ENCODE assay signal across 2 cellular contexts in the genomic region with DNA sequence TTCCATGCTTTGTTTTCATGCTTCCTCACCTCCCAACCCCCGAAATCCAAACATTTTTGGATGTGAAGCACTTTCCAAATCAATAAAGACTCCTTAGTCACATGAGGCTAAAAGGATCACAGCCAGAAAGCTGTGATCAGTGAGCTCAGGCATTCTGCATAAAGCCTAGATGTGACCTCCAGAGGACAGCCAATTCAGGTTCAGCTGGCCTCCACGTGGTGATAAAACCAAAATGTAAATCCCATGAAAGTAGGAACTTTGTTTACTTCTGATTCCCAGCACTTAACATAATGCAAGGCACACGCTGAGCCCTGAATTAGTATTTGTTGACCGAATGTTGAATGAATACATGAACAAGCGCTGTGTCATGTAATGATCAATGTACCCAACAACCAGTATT.
TF ChIP-seq lines count a peak whose summit lies in the region.

No MANE protein-coding gene starts in this region.

TF ChIP-seq in GM23338, 12 proteins besides CTCF, POLR2A, EP300 and RAD21 (continued from another document):
- TF ChIP-seq, protein P1, sequence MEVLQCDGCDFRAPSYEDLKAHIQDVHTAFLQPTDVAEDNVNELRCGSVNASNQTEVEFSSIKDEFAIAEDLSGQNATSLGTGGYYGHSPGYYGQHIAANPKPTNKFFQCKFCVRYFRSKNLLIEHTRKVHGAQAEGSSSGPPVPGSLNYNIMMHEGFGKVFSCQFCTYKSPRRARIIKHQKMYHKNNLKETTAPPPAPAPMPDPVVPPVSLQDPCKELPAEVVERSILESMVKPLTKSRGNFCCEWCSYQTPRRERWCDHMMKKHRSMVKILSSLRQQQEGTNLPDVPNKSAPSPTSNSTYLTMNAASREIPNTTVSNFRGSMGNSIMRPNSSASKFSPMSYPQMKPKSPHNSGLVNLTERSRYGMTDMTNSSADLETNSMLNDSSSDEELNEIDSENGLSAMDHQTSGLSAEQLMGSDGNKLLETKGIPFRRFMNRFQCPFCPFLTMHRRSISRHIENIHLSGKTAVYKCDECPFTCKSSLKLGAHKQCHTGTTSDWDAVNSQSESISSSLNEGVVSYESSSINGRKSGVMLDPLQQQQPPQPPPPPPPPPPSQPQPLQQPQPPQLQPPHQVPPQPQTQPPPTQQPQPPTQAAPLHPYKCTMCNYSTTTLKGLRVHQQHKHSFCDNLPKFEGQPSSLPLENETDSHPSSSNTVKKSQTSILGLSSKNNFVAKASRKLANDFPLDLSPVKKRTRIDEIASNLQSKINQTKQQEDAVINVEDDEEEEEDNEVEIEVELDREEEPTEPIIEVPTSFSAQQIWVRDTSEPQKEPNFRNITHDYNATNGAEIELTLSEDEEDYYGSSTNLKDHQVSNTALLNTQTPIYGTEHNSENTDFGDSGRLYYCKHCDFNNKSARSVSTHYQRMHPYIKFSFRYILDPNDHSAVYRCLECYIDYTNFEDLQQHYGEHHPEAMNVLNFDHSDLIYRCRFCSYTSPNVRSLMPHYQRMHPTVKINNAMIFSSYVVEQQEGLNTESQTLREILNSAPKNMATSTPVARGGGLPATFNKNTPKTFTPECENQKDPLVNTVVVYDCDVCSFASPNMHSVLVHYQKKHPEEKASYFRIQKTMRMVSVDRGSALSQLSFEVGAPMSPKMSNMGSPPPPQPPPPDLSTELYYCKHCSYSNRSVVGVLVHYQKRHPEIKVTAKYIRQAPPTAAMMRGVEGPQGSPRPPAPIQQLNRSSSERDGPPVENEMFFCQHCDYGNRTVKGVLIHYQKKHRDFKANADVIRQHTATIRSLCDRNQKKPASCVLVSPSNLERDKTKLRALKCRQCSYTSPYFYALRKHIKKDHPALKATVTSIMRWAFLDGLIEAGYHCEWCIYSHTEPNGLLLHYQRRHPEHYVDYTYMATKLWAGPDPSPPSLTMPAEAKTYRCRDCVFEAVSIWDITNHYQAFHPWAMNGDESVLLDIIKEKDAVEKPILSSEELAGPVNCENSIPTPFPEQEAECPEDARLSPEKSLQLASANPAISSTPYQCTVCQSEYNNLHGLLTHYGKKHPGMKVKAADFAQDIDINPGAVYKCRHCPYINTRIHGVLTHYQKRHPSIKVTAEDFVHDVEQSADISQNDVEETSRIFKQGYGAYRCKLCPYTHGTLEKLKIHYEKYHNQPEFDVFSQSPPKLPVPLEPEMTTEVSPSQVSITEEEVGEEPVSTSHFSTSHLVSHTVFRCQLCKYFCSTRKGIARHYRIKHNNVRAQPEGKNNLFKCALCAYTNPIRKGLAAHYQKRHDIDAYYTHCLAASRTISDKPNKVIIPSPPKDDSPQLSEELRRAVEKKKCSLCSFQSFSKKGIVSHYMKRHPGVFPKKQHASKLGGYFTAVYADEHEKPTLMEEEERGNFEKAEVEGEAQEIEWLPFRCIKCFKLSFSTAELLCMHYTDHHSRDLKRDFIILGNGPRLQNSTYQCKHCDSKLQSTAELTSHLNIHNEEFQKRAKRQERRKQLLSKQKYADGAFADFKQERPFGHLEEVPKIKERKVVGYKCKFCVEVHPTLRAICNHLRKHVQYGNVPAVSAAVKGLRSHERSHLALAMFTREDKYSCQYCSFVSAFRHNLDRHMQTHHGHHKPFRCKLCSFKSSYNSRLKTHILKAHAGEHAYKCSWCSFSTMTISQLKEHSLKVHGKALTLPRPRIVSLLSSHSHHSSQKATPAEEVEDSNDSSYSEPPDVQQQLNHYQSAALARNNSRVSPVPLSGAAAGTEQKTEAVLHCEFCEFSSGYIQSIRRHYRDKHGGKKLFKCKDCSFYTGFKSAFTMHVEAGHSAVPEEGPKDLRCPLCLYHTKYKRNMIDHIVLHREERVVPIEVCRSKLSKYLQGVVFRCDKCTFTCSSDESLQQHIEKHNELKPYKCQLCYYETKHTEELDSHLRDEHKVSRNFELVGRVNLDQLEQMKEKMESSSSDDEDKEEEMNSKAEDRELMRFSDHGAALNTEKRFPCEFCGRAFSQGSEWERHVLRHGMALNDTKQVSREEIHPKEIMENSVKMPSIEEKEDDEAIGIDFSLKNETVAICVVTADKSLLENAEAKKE (CRISPR knock-in tag; IDR thresholded peaks at IDR 0.05) = no peak
- no peak for TF ChIP-seq ZNF331 (CRISPR knock-in tag; IDR thresholded peaks at IDR 0.05; ENCODE audit: low read depth)
- TF ChIP-seq, protein P2, sequence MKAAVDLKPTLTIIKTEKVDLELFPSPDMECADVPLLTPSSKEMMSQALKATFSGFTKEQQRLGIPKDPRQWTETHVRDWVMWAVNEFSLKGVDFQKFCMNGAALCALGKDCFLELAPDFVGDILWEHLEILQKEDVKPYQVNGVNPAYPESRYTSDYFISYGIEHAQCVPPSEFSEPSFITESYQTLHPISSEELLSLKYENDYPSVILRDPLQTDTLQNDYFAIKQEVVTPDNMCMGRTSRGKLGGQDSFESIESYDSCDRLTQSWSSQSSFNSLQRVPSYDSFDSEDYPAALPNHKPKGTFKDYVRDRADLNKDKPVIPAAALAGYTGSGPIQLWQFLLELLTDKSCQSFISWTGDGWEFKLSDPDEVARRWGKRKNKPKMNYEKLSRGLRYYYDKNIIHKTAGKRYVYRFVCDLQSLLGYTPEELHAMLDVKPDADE (IDR thresholded peaks at IDR 0.05) = no peak
- TF ChIP-seq JUNB (IDR thresholded peaks at IDR 0.05; ENCODE audit: unreplicated experiment) = no peak
- no peak for TF ChIP-seq ZNF114 (CRISPR knock-in tag; IDR thresholded peaks at IDR 0.05)
- no peak for TF ChIP-seq EZH2phosphoT487 (IDR thresholded peaks at IDR 0.05; ENCODE audit: unreplicated experiment)
- no peak for TF ChIP-seq STAT1 (IDR thresholded peaks at IDR 0.05; ENCODE audit: unreplicated experiment)
- no peak for TF ChIP-seq CREB1 (CRISPR knock-in tag; IDR thresholded peaks at IDR 0.05; ENCODE audit: low read depth)
- no peak for TF ChIP-seq POLR2AphosphoS5 (IDR thresholded peaks at IDR 0.05; ENCODE audit: low read depth)
- no peak for TF ChIP-seq NANOG (IDR thresholded peaks at IDR 0.05; ENCODE audit: borderline replicate concordance)

TF ChIP-seq in WTC11, 78 proteins besides CTCF, POLR2A, EP300 and RAD21 (continued from another document):
- TF ChIP-seq STAT6 (CRISPR knock-in tag; conservative IDR thresholded peaks at IDR 0.05; ENCODE audit: low read depth) = no peak
- TF ChIP-seq, protein P3, sequence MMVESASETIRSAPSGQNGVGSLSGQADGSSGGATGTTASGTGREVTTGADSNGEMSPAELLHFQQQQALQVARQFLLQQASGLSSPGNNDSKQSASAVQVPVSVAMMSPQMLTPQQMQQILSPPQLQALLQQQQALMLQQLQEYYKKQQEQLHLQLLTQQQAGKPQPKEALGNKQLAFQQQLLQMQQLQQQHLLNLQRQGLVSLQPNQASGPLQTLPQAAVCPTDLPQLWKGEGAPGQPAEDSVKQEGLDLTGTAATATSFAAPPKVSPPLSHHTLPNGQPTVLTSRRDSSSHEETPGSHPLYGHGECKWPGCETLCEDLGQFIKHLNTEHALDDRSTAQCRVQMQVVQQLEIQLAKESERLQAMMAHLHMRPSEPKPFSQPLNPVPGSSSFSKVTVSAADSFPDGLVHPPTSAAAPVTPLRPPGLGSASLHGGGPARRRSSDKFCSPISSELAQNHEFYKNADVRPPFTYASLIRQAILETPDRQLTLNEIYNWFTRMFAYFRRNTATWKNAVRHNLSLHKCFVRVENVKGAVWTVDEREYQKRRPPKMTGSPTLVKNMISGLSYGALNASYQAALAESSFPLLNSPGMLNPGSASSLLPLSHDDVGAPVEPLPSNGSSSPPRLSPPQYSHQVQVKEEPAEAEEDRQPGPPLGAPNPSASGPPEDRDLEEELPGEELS (CRISPR knock-in tag; IDR thresholded peaks at IDR 0.05) = peak; percentile 51; the same call in 1 of the 2 replicates
- no peak for TF ChIP-seq ESRRA (CRISPR knock-in tag; IDR thresholded peaks at IDR 0.05; ENCODE audit: borderline replicate concordance)
- no peak for TF ChIP-seq ZNF263 (CRISPR knock-in tag; IDR thresholded peaks at IDR 0.05; ENCODE audit: low read depth)
